Comparison of ENCODE assay signal across 9 cellular contexts in the genomic region with DNA sequence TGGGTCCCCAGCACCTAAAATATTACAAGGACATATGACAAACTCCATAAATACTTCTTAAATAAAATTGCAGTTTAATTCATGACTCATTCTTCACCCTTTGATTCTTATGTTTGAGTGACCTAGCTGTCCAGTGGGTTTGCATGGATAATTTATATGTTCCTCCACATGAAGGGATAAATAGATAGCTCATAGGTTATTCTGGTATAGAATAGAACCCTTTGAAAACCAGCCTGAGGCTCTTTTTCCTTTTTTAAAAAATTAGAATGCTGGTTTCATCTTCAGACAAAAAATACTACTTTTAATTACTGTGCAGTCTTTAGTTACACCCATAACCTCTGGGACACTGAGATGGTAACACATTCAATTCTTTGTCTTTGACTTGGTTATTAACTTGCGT.
"Had no signal": no experiment of that assay in that cellular context is flagged by ENCODE, and none has a peak within 500 bp of the region (broad histone marks: within the 10 kb centered on the region; RNA-seq: fewer than 3 reads in every experiment).

No MANE protein-coding gene starts in this region.

- H3K4me3 ChIP-seq: GM23248, HAP-1 had no signal

- H3K4me1 Mint-ChIP-seq: IgD-negative memory B cell had no signal

- H3K27me3 Mint-ChIP-seq: IgD-negative memory B cell had no signal

- H3K9me3 Mint-ChIP-seq: HFFc6, IgD-negative memory B cell had no signal

- H3K36me3 Mint-ChIP-seq: IgD-negative memory B cell had no signal

- DNase-seq: GM23248, GOT3, H7, HFFc6 had no signal

- H3K9me3 ChIP-seq: HAP-1 had no signal

- H3K27ac ChIP-seq: GM23248, HL-60 had no signal

- H3K27ac Mint-ChIP-seq: HFFc6, IgD-negative memory B cell had no signal

- H3K4me3 Mint-ChIP-seq: HFFc6, IgD-negative memory B cell had no signal

- FAIRE-seq: HepG2 had no signal

- H3K4me1 ChIP-seq: HAP-1 had no signal

- ATAC-seq: HCT116, HepG2 had no signal
